ENCODE assay signal across 8 cellular contexts in the genomic region with DNA sequence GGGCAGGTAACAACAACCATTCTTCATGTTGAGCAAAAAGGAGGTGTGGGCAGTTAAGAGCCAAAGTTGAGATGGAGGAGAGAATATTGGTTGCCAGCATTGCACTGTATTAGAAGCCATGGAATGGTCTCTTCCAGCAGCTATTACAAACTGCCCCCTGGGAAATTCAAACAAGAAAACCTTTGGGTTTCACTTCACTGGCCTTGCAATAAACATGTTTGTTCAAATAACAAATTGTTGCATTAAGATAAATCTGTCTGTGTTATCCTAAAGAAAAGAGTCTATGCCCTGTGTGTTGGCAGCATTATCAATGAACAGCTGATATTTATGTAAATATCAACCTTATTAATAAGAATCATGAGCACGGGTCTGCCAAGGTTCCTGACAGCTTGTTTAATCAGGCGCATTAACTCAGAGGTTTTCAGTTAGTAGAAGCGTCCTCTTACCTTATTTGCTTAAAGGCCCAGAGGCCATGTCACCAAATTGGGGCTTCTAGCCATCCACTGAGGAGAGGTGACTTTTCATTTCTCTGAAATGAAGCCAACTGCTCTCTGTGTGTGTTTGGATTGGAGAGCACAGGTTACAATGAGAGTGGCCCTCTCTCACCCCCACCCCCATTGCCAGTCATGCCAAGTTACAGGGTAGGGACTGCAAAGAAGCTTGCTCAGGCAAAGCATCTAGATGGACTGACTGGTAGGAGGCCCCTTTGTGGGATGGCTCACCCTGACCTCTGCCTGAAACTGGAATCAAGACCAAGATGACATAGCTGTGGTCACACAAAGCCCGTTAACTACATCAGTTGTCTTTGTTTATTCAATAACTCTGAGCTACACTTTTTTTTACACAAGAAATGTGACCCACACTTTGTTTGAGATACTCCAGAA. TPM values are rescaled to one million over a fixed set of nuclear protein-coding genes. Genes with fewer than 3 reads are reported as not detected.
DNase-seq lines count a peak whose midpoint lies in the region; ATAC-seq, FAIRE-seq and TF ChIP-seq lines count a peak whose summit lies in the region.

No MANE protein-coding gene starts in this region.

- H2AFZ ChIP-seq in SK-N-SH (ENCODE audit: low read depth), result no peak overlapping the region

- POLR2A ChIA-PET in SK-N-SH (lab: Yijun Ruan, JAX), result no interaction called here

- TF ChIP-seq CTCF in heart left ventricle (IDR thresholded peaks at IDR 0.05) (no peak), SK-N-SH (IDR thresholded peaks at IDR 0.05) (no peak)

- H3K4me3 ChIP-seq in heart left ventricle (no peak overlapping the region), SK-N-SH (ENCODE audit: low read depth in 2 of 2, low read length in 1 of 2) (no peak overlapping the region)

- no peak for TF ChIP-seq RAD21 in SK-N-SH (IDR thresholded peaks at IDR 0.05; ENCODE audit: low read length)

- TF ChIP-seq POLR2A in heart left ventricle (IDR thresholded peaks at IDR 0.05), result no peak

- no peaks in the 10 kb centered on the region for H3K36me3 ChIP-seq in heart left ventricle
- no peaks in the 10 kb centered on the region for H3K36me3 ChIP-seq in SK-N-SH (replicated peaks in 1 of 2; ENCODE audit: control insufficient read depth in 1 of 2, insufficient read depth in 2 of 2, low read length in 1 of 2)

- FAIRE-seq in frontal cortex (lab: Jason Lieb, UNC), result no peak

- TF ChIP-seq EP300 in SK-N-SH (IDR thresholded peaks at IDR 0.05; ENCODE audit: borderline replicate concordance in 1 of 2, low read depth in 1 of 2, low read length in 1 of 2), result no peak

- H3K4me2 ChIP-seq in SK-N-SH, result no peak overlapping the region

- H3K27me3 ChIP-seq in heart left ventricle (no peaks in the 10 kb centered on the region), SK-N-SH (ENCODE audit: insufficient read depth) (no peaks in the 10 kb centered on the region)

- no peak for DNase-seq in heart left ventricle
- DNase-seq in cardiac septum (ENCODE audit: low spot score), result no peak
- DNase-seq in NCI-H2081 treated with DMSO at 0.1 percent for 48 hours (lab: John Stamatoyannopoulos, UW), result peak; percentile 48
- DNase-seq in glomerular visceral epithelial cell (ENCODE audit: extremely low spot score), result peak; percentile 76
- no peak for DNase-seq in frontal cortex (ENCODE audit: low spot score in 2 of 2)
- DNase-seq in SK-N-SH, result no peak
- DNase-seq in iPS-NIHi11 (ENCODE audit: low spot score), result no peak

- ATAC-seq in heart left ventricle (peak in 3 of 4 donors; percentile 15 to 24 (median 20)), HG02884 (IDR thresholded peaks at IDR 0.05; ENCODE audit: unreplicated experiment) (peak; percentile 72)

- H3K9ac ChIP-seq in SK-N-SH, result no peak overlapping the region

- WGBS in heart left ventricle, 4 donors, result 83 to 93% (median 92%) methylated on average over 4 of the region's 4 CpGs
- WGBS in SK-N-SH (ENCODE audit: low lambda C conversion rate), result 95% methylated on average over 4 of the region's 4 CpGs

- no peaks in the 10 kb centered on the region for H3K9me2 ChIP-seq in SK-N-SH

- H3K27ac ChIP-seq in heart left ventricle, result peak overlapping the region in 11 of 12 donors; percentile 33 to 83 (median 74)
- no peak overlapping the region for H3K27ac ChIP-seq in SK-N-SH (ENCODE audit: low read depth in 2 of 2, low read length in 1 of 2)

- no peaks in the 10 kb centered on the region for H4K20me1 ChIP-seq in SK-N-SH (ENCODE audit: insufficient read depth)

- intact Hi-C loops in heart left ventricle (cut with DNase I), result loop anchor here in 1 of 10 donors (5.0 kb wide), 1 partner anchor 54 kb away; no protein-coding TSS in a partner anchor
- intact Hi-C loops in cardiac septum (cut with DNase I), result no loop called here

- no peaks in the 10 kb centered on the region for H3K79me2 ChIP-seq in SK-N-SH (ENCODE audit: insufficient read depth)

- H3K9me3 ChIP-seq in heart left ventricle (no peaks in the 10 kb centered on the region), SK-N-SH (no peaks in the 10 kb centered on the region)

- H3K4me1 ChIP-seq in heart left ventricle (peaks cover 3 to 77% (median 39%) of the 10 kb centered on the region in 12 donors), SK-N-SH (ENCODE audit: control insufficient read depth in 1 of 2, insufficient read depth in 2 of 2, low read depth in 1 of 2, low read length in 1 of 2) (peaks cover 0 to 32% of the 10 kb centered on the region in 2 experiments; a peak in 3 of 4 replicates)

- CTCF ChIA-PET in SK-N-SH (lab: Yijun Ruan, JAX), result interaction anchor here (0.9 to 2.2 kb wide), 4 partner anchors 35 to 260 kb away, joined by 3 to 7 read pairs (median 4); no protein-coding TSS in a partner anchor

- no peaks in the 10 kb centered on the region for H3F3A ChIP-seq in SK-N-SH (replicated peaks; ENCODE audit: insufficient read depth)

TF ChIP-seq in SK-N-SH, 30 proteins besides CTCF, POLR2A, EP300 and RAD21:
- no peak for TF ChIP-seq TEAD4 (IDR thresholded peaks at IDR 0.05; ENCODE audit: borderline replicate concordance, insufficient read depth)
- TF ChIP-seq JUND (IDR thresholded peaks at IDR 0.05), result no peak
- no peak for TF ChIP-seq MXI1 (IDR thresholded peaks at IDR 0.05; ENCODE audit: low read depth, low read length)

RNA-seq across cellular contexts. Expression of gene FILIP1L, which starts 10.5 kb away (rescaled TPM):
- 100 to 1,000 TPM in 1 of 9 donors, 10 to 100 TPM in 8; 47.0 to 120 (median 77.4) TPM for total RNA-seq in heart left ventricle
- 10 to 100 TPM; 18.2 to 77.3 TPM for polyA plus RNA-seq in heart left ventricle
- 120 TPM for total RNA-seq in cardiac septum
- total RNA-seq in frontal cortex, result 1.2 TPM
- polyA plus RNA-seq in SK-N-SH (2012; rRNA removed), result 26.8 and 35.9 TPM in 2 replicates
- 32.0 and 36.4 TPM in 2 replicates for polyA plus RNA-seq in SK-N-SH (2012; cell fraction: cytosol; rRNA removed)
- 10.0 and 30.0 TPM in 2 replicates for polyA plus RNA-seq in SK-N-SH (2012; cell fraction: nucleus; rRNA removed)

Comparison
In these comparisons a context has a peak if more than half of its experiments do, and no peak if none do; other contexts are left out.
1. DNase-seq: peak in NCI-H2081 treated with DMSO at 0.1 percent for 48 hours (single experiment) and glomerular visceral epithelial cell (single experiment); none in heart left ventricle (0 of 5), cardiac septum (single experiment), frontal cortex (0 of 2), SK-N-SH (single experiment) and iPS-NIHi11 (single experiment).
2. H3K27ac ChIP-seq: peak in heart left ventricle (11 of 12); none in SK-N-SH (0 of 2).
3. RNA of gene FILIP1L, which starts 10.5 kb away (total RNA-seq): 120 TPM in cardiac septum (single experiment) and 47.0 to 120 TPM in heart left ventricle; 1.2 TPM in frontal cortex (single experiment); every median in the first group is over 10 times any median in the second.